23 cellular contexts compared by ENCODE assay signal in the genomic region with DNA sequence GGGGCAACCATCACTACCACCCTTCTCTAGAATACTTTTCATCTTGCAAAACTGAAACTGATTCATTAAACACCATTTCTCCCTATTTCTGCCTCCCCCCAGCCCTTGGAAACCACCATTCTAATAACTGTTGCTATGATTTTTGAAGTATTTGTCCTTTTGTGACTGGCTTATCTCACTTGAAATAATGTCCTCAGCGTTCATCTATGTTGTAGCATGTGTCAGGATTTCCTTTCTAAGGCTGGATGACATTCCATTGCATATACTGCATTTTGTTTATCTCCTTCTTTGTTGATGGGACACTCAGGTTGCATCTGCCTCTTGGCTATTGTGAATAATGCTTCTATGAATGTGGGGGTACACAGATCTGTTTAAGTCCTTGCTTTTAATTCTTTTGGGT.
A peak's percentile ranks its signal among the peaks of the same experiment; 100 is the strongest.
DNase-seq lines count a peak whose midpoint lies in the region; ATAC-seq and TF ChIP-seq lines count a peak whose summit lies in the region.
"Had no signal": no experiment of that assay in that cellular context is flagged by ENCODE, and none has a peak within 500 bp of the region (broad histone marks: within the 10 kb centered on the region; RNA-seq: fewer than 3 reads in every experiment).

No MANE protein-coding gene starts in this region.

- CTCF ChIA-PET in HEK293T (lab: Yijun Ruan, JAX): no interaction called here

- H3K36me3 ChIP-seq in neutrophil: no peaks in the 10 kb centered on the region
- H3K36me3 ChIP-seq: BE2C, BLaER1 had no signal

- H3K27ac ChIP-seq in neutrophil: peak overlapping the region; percentile 93
- H3K27ac ChIP-seq: BLaER1 had no signal

- no peaks in the 10 kb centered on the region for H3K9me3 ChIP-seq in neutrophil
- H3K9me3 ChIP-seq: BE2C, BLaER1 had no signal

- DNase-seq in dermis blood vessel endothelial cell (peak; percentile 29), lung microvascular endothelial cell (ENCODE audit: low read depth in 2 of 2) (peak; percentile 24 to 64), HEK293T (ENCODE audit: extremely low spot score) (no peak), SW480 (ENCODE audit: low spot score) (no peak)
- DNase-seq: 8988T; ACHN; BE2C; C1 segment of cervical spinal cord; CD4-positive, alpha-beta memory T cell; CD4-positive, CD25-positive, alpha-beta regulatory T cell; CD8-positive, alpha-beta memory T cell; COR-L47; DMS 273 treated with DMSO at 0.1 percent for 48 hours; DMS153; DMS53; DMS79; DND-41; EL; GDM1 had no signal

- ATAC-seq in GM21360 (IDR thresholded peaks at IDR 0.05; ENCODE audit: unreplicated experiment): no peak
- ATAC-seq: GM12878 had no signal

- no peak overlapping the region for H3K4me3 ChIP-seq in neutrophil (ENCODE audit: low read depth in 1 of 2, low read length in 1 of 2)
- H3K4me3 ChIP-seq: BLaER1, GM12878 had no signal

- POLR2A ChIA-PET in HEK293T (lab: Yijun Ruan, JAX): no interaction called here

- peaks cover 64 to 69% of the 10 kb centered on the region in 2 experiments for H3K4me1 ChIP-seq in neutrophil (ENCODE audit: control insufficient read depth in 1 of 2, insufficient read depth in 1 of 2, low read depth in 1 of 2, low read length in 1 of 2)
- H3K4me1 ChIP-seq: BE2C had no signal

- TF ChIP-seq CTCF in neutrophil (IDR thresholded peaks at IDR 0.05): no peak

- no peaks in the 10 kb centered on the region for H3K27me3 ChIP-seq in neutrophil
- H3K27me3 ChIP-seq: BE2C, BLaER1 had no signal

TF ChIP-seq in HEK293T, 16 proteins besides CTCF, POLR2A, EP300 and RAD21:
- no peak for TF ChIP-seq CTBP1 (IDR thresholded peaks at IDR 0.05; ENCODE audit: borderline replicate concordance)
- no peak for TF ChIP-seq FOXA1 (IDR thresholded peaks at IDR 0.05)
- TF ChIP-seq HDGF (IDR thresholded peaks at IDR 0.05; ENCODE audit: borderline replicate concordance): no peak
- no peak for TF ChIP-seq SUZ12 (IDR thresholded peaks at IDR 0.05)
- TF ChIP-seq NFRKB (IDR thresholded peaks at IDR 0.05): no peak
- no peak for TF ChIP-seq FOXM1 (IDR thresholded peaks at IDR 0.05; ENCODE audit: borderline replicate concordance)

Comparison
In these comparisons a context has a peak if more than half of its experiments do, and no peak if none do; other contexts are left out.
1. DNase-seq: peak in dermis blood vessel endothelial cell (single experiment) and lung microvascular endothelial cell (2 of 2); none in HEK293T (single experiment) and SW480 (single experiment).